Comparison of ENCODE assay signal across 14 cellular contexts in the genomic region with DNA sequence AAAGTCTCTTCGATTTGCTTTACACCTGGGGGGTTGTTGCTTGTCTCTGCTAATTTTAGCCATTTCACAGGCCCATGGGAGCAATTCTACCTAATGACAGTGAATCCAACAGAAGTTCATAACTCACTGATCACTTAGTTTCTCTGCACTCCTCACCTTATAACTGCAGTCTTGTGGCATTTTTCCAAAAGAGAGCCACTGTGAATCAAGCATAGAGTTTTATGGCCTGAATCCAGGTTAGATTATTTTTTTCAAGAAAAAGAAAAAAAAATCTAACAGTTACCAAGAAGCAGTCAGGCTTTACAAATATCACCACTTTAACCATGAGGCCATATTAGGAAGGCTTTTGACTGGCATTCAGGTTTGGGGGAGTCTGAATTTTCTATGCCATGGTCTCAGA. TPM values are rescaled to one million over a fixed set of nuclear protein-coding genes. Genes with fewer than 3 reads are reported as not detected.
DNase-seq lines count a peak whose midpoint lies in the region; ATAC-seq, FAIRE-seq and TF ChIP-seq lines count a peak whose summit lies in the region.
"Had no signal": no experiment of that assay in that cellular context is flagged by ENCODE, and none has a peak within 500 bp of the region (broad histone marks: within the 10 kb centered on the region; RNA-seq: fewer than 3 reads in every experiment).

No MANE protein-coding gene starts in this region.

- no peak for TF ChIP-seq POLR2A in stomach (IDR thresholded peaks at IDR 0.05)

- peaks cover 41% of the 10 kb centered on the region for H3K4me1 ChIP-seq in effector memory CD4-positive, alpha-beta T cell (ENCODE audit: control insufficient read depth, insufficient read depth, low read length, poor library complexity, severe bottlenecking)
- H3K4me1 ChIP-seq in stomach (no peaks in the 10 kb centered on the region), kidney (ENCODE audit: control insufficient read depth in 1 of 2, insufficient read depth in 1 of 2, low read depth in 1 of 2, low read length in 2 of 2) (peaks cover 0 to 2% of the 10 kb centered on the region in 2 donors)
- H3K4me1 ChIP-seq: right lobe of liver had no signal

- no peak for TF ChIP-seq EP300 in stomach (IDR thresholded peaks at IDR 0.05)

- H3K36me3 Mint-ChIP-seq in activated CD8-positive, alpha-beta memory T cell treated with anti-CD3 and anti-CD28 coated beads, Interleukin-2, amount 10 ng/mL, durations not matched to agents 7 days and 5 days, result peaks cover 14% of the 10 kb centered on the region

- peak overlapping the region; percentile 96 for H3K27ac Mint-ChIP-seq in activated CD8-positive, alpha-beta memory T cell treated with anti-CD3 and anti-CD28 coated beads, Interleukin-2, amount 10 ng/mL, durations not matched to agents 7 days and 5 days

- TF ChIP-seq CTCF in stomach (IDR thresholded peaks at IDR 0.05) (no peak), kidney (IDR thresholded peaks at IDR 0.05; ENCODE audit: borderline replicate concordance, extremely low read depth, insufficient read depth) (no peak)

- H3K4me3 Mint-ChIP-seq in activated CD8-positive, alpha-beta memory T cell treated with anti-CD3 and anti-CD28 coated beads, Interleukin-2, amount 10 ng/mL, durations not matched to agents 7 days and 5 days, result no peak overlapping the region
- H3K4me3 Mint-ChIP-seq: neural crest cell had no signal

- DNase-seq in activated CD8-positive, alpha-beta memory T cell treated with anti-CD3 and anti-CD28 coated beads, Interleukin-2, amount 10 ng/mL, durations not matched to agents 7 days and 5 days, result no peak
- DNase-seq in activated CD8-positive, alpha-beta memory T cell treated with anti-CD3 and anti-CD28 coated beads, Interleukin-2, amount 50 U/mL, for 4 hours, result no peak
- DNase-seq in RCC 7860 (ENCODE audit: low spot score), result peak; percentile 37
- no peak for DNase-seq in effector memory CD4-positive, alpha-beta T cell
- DNase-seq in stomach, result no peak
- no peak for DNase-seq in cerebellar nuclear complex (lab: John Stamatoyannopoulos, UW)
- DNase-seq in kidney, result no peak
- DNase-seq: Calu3; effector CD8-positive, alpha-beta T cell; GM23248; right lobe of liver; WERI-Rb-1 had no signal

- H3K9me3 Mint-ChIP-seq in activated CD8-positive, alpha-beta memory T cell treated with anti-CD3 and anti-CD28 coated beads, Interleukin-2, amount 10 ng/mL, durations not matched to agents 7 days and 5 days (ENCODE audit: low read depth), result no peaks in the 10 kb centered on the region
- H3K9me3 Mint-ChIP-seq: neural crest cell had no signal

- intact Hi-C loops in stomach (cut with DNase I; ENCODE audit: low total_unique reads), result no loop called here
- intact Hi-C loops in kidney (cut with DNase I), result no loop called here

- 52 to 75% (median 74%) methylated on average over 1 of the region's 1 CpG for WGBS in stomach, 5 donors

- peak overlapping the region; percentile 99 for H3K27ac ChIP-seq in effector memory CD4-positive, alpha-beta T cell (ENCODE audit: insufficient read depth, low read length, poor library complexity, severe bottlenecking)
- peak overlapping the region in 4 of 5 donors; percentile 3 to 35 (median 10) for H3K27ac ChIP-seq in stomach
- H3K27ac ChIP-seq in kidney (ENCODE audit: low read depth in 2 of 2, low read length in 2 of 2), result no peak overlapping the region
- H3K27ac ChIP-seq: GM23248, right lobe of liver, WERI-Rb-1 had no signal

- H3K27me3 ChIP-seq in effector memory CD4-positive, alpha-beta T cell (replicated peaks; ENCODE audit: control insufficient read depth, insufficient read depth, low read length, poor library complexity, severe bottlenecking), result no peaks in the 10 kb centered on the region
- no peaks in the 10 kb centered on the region for H3K27me3 ChIP-seq in stomach
- H3K27me3 ChIP-seq: right lobe of liver had no signal

- peak overlapping the region; percentile 64 for H3K4me3 ChIP-seq in effector memory CD4-positive, alpha-beta T cell (ENCODE audit: insufficient read depth, low read depth, low read length, poor library complexity, severe bottlenecking)
- H3K4me3 ChIP-seq in stomach (no peak overlapping the region), kidney (ENCODE audit: low read length in 2 of 2) (no peak overlapping the region)
- H3K4me3 ChIP-seq: GM23248, right lobe of liver had no signal

- H3K27me3 Mint-ChIP-seq in activated CD8-positive, alpha-beta memory T cell treated with anti-CD3 and anti-CD28 coated beads, Interleukin-2, amount 10 ng/mL, durations not matched to agents 7 days and 5 days, result no peaks in the 10 kb centered on the region

- FAIRE-seq in RCC 7860 (lab: Jason Lieb, UNC), result peak; percentile 90
- FAIRE-seq in kidney (lab: Jason Lieb, UNC), result no peak

- CTCF ChIA-PET in activated CD8-positive, alpha-beta memory T cell treated with anti-CD3 and anti-CD28 coated beads, Interleukin-2, amount 10 ng/mL, durations not matched to agents 7 days and 5 days (lab: Charles Lee), result interaction anchor here (1.4 to 8.7 kb wide), 4 partner anchors 20 to 70 kb away, joined by 3 to 55 read pairs (median 8); no protein-coding TSS in a partner anchor

- no peak for ATAC-seq in activated CD8-positive, alpha-beta memory T cell treated with anti-CD3 and anti-CD28 coated beads, Interleukin-2, amount 10 ng/mL, durations not matched to agents 7 days and 5 days
- no peak for ATAC-seq in GM21390 (IDR thresholded peaks at IDR 0.05; ENCODE audit: unreplicated experiment)
- ATAC-seq: right lobe of liver had no signal

- no peaks in the 10 kb centered on the region for H3K9me3 ChIP-seq in effector memory CD4-positive, alpha-beta T cell (ENCODE audit: control insufficient read depth, low read length)
- H3K9me3 ChIP-seq in stomach (no peaks in the 10 kb centered on the region), kidney (ENCODE audit: control insufficient read depth in 1 of 2, low read length in 2 of 2) (no peaks in the 10 kb centered on the region)
- H3K9me3 ChIP-seq: right lobe of liver had no signal

- peaks cover 92% of the 10 kb centered on the region for H3K4me1 Mint-ChIP-seq in activated CD8-positive, alpha-beta memory T cell treated with anti-CD3 and anti-CD28 coated beads, Interleukin-2, amount 10 ng/mL, durations not matched to agents 7 days and 5 days

- no peak overlapping the region for H3K9ac ChIP-seq in kidney (ENCODE audit: low read length in 2 of 2)
- H3K9ac ChIP-seq: GM23248 had no signal

- peaks cover 9% of the 10 kb centered on the region for H3K36me3 ChIP-seq in effector memory CD4-positive, alpha-beta T cell (ENCODE audit: control insufficient read depth, insufficient read depth, low read length)
- H3K36me3 ChIP-seq in stomach (no peaks in the 10 kb centered on the region), kidney (ENCODE audit: control insufficient read depth in 1 of 2, insufficient read depth in 2 of 2, low read length in 2 of 2) (no peaks in the 10 kb centered on the region)
- H3K36me3 ChIP-seq: right lobe of liver, WERI-Rb-1 had no signal

RNA-seq across cellular contexts. Expression of gene IL7R, which starts 1.5 kb away (rescaled TPM):
- total RNA-seq in activated CD8-positive, alpha-beta memory T cell treated with anti-CD3 and anti-CD28 coated beads, Interleukin-2, amount 10 ng/mL, durations not matched to agents 7 days and 5 days, result 10 to 100 TPM; 10.4 to 30.7 TPM
- total RNA-seq in stomach (100 to 1,000 TPM in 1 of 5 donors, 10 to 100 TPM in 2, 1 to 10 TPM in 2; 2.3 to 124 (median 20.7) TPM), kidney (53.7 TPM)
- polyA plus RNA-seq in stomach (1 to 10 TPM; 2.2 to 7.5 (median 2.3) TPM), kidney (ENCODE audit: insufficient read depth, low read depth, low replicate concordance) (0.34 TPM)
- total RNA-seq: neural crest cell had no signal

Comparison
In these comparisons a context has a peak if more than half of its experiments do, and no peak if none do; other contexts are left out.
1. H3K27ac ChIP-seq: peak in effector memory CD4-positive, alpha-beta T cell (single experiment) and stomach (4 of 5); none in kidney (0 of 2).